Comparison of ENCODE assay signal across 10 cellular contexts in genomic region chr10:91925022-91925320, GRCh38. TPM values are rescaled to one million over a fixed set of nuclear protein-coding genes. Genes with fewer than 3 reads are reported as not detected.
DNase-seq lines count a peak whose midpoint lies in the region; ATAC-seq and TF ChIP-seq lines count a peak whose summit lies in the region.
"Had no signal": no experiment of that assay in that cellular context is flagged by ENCODE, and none has a peak within 500 bp of the region (broad histone marks: within the 10 kb centered on the region; RNA-seq: fewer than 3 reads in every experiment).

No MANE protein-coding gene starts in this region.

- TF ChIP-seq CTCF in fibroblast of lung (conservative IDR thresholded peaks at IDR 0.05 in 1 of 2, IDR thresholded peaks at IDR 0.05 in 1 of 2; ENCODE audit: low read depth in 1 of 2, low read length in 2 of 2) (no peak), mucosa of descending colon (IDR thresholded peaks at IDR 0.05) (no peak)

- H3K9me2 ChIP-seq in GM23248 (ENCODE audit: insufficient read depth), result no peaks in the 10 kb centered on the region

- 1 to 3% methylated on average over 2 of the region's 2 CpGs for WGBS in GM23248 (ENCODE audit: low coverage in 1 of 2, low lambda C conversion rate in 2 of 2, missing lambda C conversion rate in 2 of 2), 2 experiments

- DNase-seq in GM23248 (peak; percentile 58), SK-N-MC (ENCODE audit: low read depth, low spot score) (no peak), fibroblast of lung (ENCODE audit: low read depth in 2 of 2) (no peak), skeletal muscle cell (ENCODE audit: low read depth) (no peak), NCI-H187 (lab: John Stamatoyannopoulos, UW) (no peak), NCI-H1417 (lab: John Stamatoyannopoulos, UW) (no peak), mucosa of descending colon (no peak)
- DNase-seq: SHP77 treated with DMSO at 0.1 percent for 48 hours; stimulated activated naive CD4-positive, alpha-beta T cell treated with Interleukin-2 at 50 U/mL for 16 hours had no signal

- H3K4me2 ChIP-seq in GM23248 (ENCODE audit: unreplicated experiment) (peak overlapping the region; percentile 91), fibroblast of lung (ENCODE audit: extremely low read depth, insufficient read depth, low read length) (peak overlapping the region; percentile 94)

- H4K20me1 ChIP-seq in GM23248 (ENCODE audit: insufficient read depth), result peaks cover 18% of the 10 kb centered on the region; the same call in 1 of the 2 replicates
- H4K20me1 ChIP-seq in fibroblast of lung (ENCODE audit: control insufficient read depth, extremely low read depth, insufficient read depth, low read length), result no peaks in the 10 kb centered on the region

- H3K27me3 ChIP-seq in GM23248 (replicated peaks; ENCODE audit: insufficient read depth) (no peaks in the 10 kb centered on the region), fibroblast of lung (ENCODE audit: control insufficient read depth, insufficient read depth, low read length) (no peaks in the 10 kb centered on the region)

- H3K9me3 ChIP-seq in GM23248 (ENCODE audit: low read depth) (no peaks in the 10 kb centered on the region), SK-N-MC (ENCODE audit: low read depth, low read length) (no peaks in the 10 kb centered on the region), fibroblast of lung (ENCODE audit: control insufficient read depth, insufficient read depth, low read depth, low read length) (no peaks in the 10 kb centered on the region), mucosa of descending colon (no peaks in the 10 kb centered on the region)

- H3K9ac ChIP-seq in GM23248, result peak overlapping the region; percentile 94
- peak overlapping the region; percentile 90 for H3K9ac ChIP-seq in SK-N-MC (ENCODE audit: insufficient read length)
- H3K9ac ChIP-seq in fibroblast of lung (ENCODE audit: insufficient read depth, low read length), result no peak overlapping the region

- H3K4me3 ChIP-seq in GM23248 (peak overlapping the region; percentile 85), SK-N-MC (peak overlapping the region; percentile 86), fibroblast of lung (replicated peaks in 1 of 4; ENCODE audit: control extremely low read depth in 1 of 4, insufficient read depth in 1 of 4, low read depth in 3 of 4, low read length in 4 of 4) (peak overlapping the region; percentile 78 to 95 (median 80)), skeletal muscle cell (ENCODE audit: low read depth, low read length) (peak overlapping the region; percentile 89), mucosa of descending colon (no peak overlapping the region)

- peaks cover 63% of the 10 kb centered on the region for H3K79me2 ChIP-seq in GM23248 (ENCODE audit: insufficient read depth)
- peaks cover 56% of the 10 kb centered on the region for H3K79me2 ChIP-seq in fibroblast of lung (ENCODE audit: control insufficient read depth, insufficient read depth, low read length)

- H3K36me3 ChIP-seq in GM23248 (ENCODE audit: low read depth) (no peaks in the 10 kb centered on the region), SK-N-MC (ENCODE audit: insufficient read depth, low read length) (peaks cover 9% of the 10 kb centered on the region), fibroblast of lung (ENCODE audit: control insufficient read depth, insufficient read depth, low read length) (no peaks in the 10 kb centered on the region), mucosa of descending colon (ENCODE audit: low read depth) (no peaks in the 10 kb centered on the region)

- ATAC-seq in mucosa of descending colon (no peak), HG03139 (IDR thresholded peaks at IDR 0.05; ENCODE audit: unreplicated experiment) (no peak)

- H2AFZ ChIP-seq in GM23248 (peak overlapping the region; percentile 88; the same call in 1 of the 2 replicates), fibroblast of lung (ENCODE audit: low read length) (no peak overlapping the region)

- intact Hi-C loops in mucosa of descending colon (cut with DNase I, micrococcal nuclease), result no loop called here

- H3F3A ChIP-seq in GM23248 (ENCODE audit: insufficient read depth), result peaks cover 19% of the 10 kb centered on the region; the same call in 1 of the 2 replicates

- in situ Hi-C loops in GM23248 (cut with MboI), result no loop called here

- H3K27ac ChIP-seq in GM23248, result peak overlapping the region; percentile 89
- no peak overlapping the region for H3K27ac ChIP-seq in SK-N-MC
- peak overlapping the region; percentile 93 for H3K27ac ChIP-seq in fibroblast of lung (ENCODE audit: insufficient read depth, low read length)

- H3K4me1 ChIP-seq in GM23248 (ENCODE audit: insufficient read depth) (peaks cover 8% of the 10 kb centered on the region), fibroblast of lung (ENCODE audit: control insufficient read depth, extremely low read depth, insufficient read depth, low read length) (peaks cover 4% of the 10 kb centered on the region), mucosa of descending colon (ENCODE audit: low read depth) (peaks cover 13% of the 10 kb centered on the region)

RNA-seq across cellular contexts. Expression of gene BTAF1, which starts 1.4 kb away (rescaled TPM):
- total RNA-seq in GM23248 (2014; rRNA removed; shearing (Covaris generic)), result 29.2 and 38.4 TPM in 2 replicates
- polyA plus RNA-seq in GM23248 (2016; fragmentation: Nextera tagmentation; extraction: Ambion mirVana) (14.6 and 17.0 TPM in 2 replicates), fibroblast of lung (16.2 and 27.4 TPM in 2 replicates)
- total RNA-seq in fibroblast of lung (39.8 and 40.3 TPM in 2 replicates), mucosa of descending colon (10 to 100 TPM; 25.7 to 34.4 (median 27.0) TPM)
- 9.0 and 12.9 TPM in 2 replicates for polyA plus RNA-seq in fibroblast of lung (2012)
- 5.0 and 5.4 TPM in 2 replicates for polyA minus RNA-seq in fibroblast of lung (ENCODE audit: low replicate concordance)

RNA-seq across cellular contexts. Expression of gene FGFBP3, which starts 15.7 kb away (rescaled TPM):
- total RNA-seq in GM23248 (2014; rRNA removed; shearing (Covaris generic)), result 0.13 and 0.32 TPM in 2 replicates
- polyA plus RNA-seq in GM23248 (2016; fragmentation: Nextera tagmentation; extraction: Ambion mirVana) (0.61 and 0.72 TPM in 2 replicates), fibroblast of lung (0.25 and 0.40 TPM in 2 replicates)
- total RNA-seq in fibroblast of lung (0.26 and 0.50 TPM in 2 replicates), mucosa of descending colon (1 to 10 TPM in 2 of 3 donors, under 1 TPM in 1; 0.85 to 2.1 (median 1.0) TPM)
- polyA plus RNA-seq in fibroblast of lung (2012), result 0.93 and 1.1 TPM in 2 replicates
- polyA minus RNA-seq in fibroblast of lung (ENCODE audit: low replicate concordance), result 1.0 TPM in 1 of 2 replicates, not detected in the other
